ENCODE assay signal across 20 cellular contexts in the genomic region with DNA sequence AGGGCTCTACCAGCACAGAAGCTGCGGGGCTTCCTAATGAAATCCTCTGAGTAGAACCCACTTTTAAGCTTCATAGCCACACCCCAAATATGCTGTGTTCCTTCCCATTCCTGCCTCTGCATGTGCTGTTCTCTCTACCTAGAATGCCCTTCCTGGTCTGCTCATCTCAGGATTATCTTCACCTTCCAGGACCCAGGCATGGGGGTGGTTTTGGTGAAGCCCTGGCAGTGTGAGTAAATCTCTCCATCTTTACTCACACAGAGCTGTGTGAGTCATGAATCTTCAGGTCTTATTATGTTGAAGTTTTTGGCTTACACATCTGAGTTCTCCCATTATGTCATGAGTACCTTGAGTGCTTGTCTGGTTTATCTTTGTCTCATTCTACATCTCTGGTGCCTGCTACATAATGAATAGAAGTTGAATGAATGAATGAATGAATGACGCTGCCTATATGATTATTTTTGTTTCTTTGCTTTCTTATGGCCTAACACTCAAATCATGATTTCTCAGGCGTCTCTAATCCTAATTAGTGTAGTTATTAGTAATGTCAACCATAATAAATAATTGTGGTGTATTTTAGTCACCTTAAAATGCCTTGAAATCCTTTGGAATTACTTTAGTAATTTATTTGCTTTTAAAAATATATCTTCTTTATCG. TPM values are rescaled to one million over a fixed set of nuclear protein-coding genes. Genes with fewer than 3 reads are reported as not detected.
DNase-seq lines count a peak whose midpoint lies in the region; ATAC-seq, FAIRE-seq and TF ChIP-seq lines count a peak whose summit lies in the region.
"Had no signal": no experiment of that assay in that cellular context is flagged by ENCODE, and none has a peak within 500 bp of the region (broad histone marks: within the 10 kb centered on the region; RNA-seq: fewer than 3 reads in every experiment).

No MANE protein-coding gene starts in this region.

- no peak overlapping the region for H3K4me3 Mint-ChIP-seq in T-helper 2 cell treated with Interferon-gamma antibody and Interleukin-4, amounts not matched to agents 5 μg/mL and 100 μg/mL, for 36 hours
- H3K4me3 Mint-ChIP-seq: naive B cell, type B pancreatic cell had no signal

- FAIRE-seq in frontal cortex (lab: Jason Lieb, UNC): no peak
- FAIRE-seq: GM18507, H1, keratinocyte had no signal

- peaks cover 52% of the 10 kb centered on the region for H3K4me1 Mint-ChIP-seq in T-helper 2 cell treated with Interferon-gamma antibody and Interleukin-4, amounts not matched to agents 5 μg/mL and 100 μg/mL, for 36 hours (ENCODE audit: low read depth)

- H3K36me3 Mint-ChIP-seq in T-helper 2 cell treated with Interferon-gamma antibody and Interleukin-4, amounts not matched to agents 5 μg/mL and 100 μg/mL, for 36 hours (ENCODE audit: low read depth): peaks cover 44% of the 10 kb centered on the region

- no peak overlapping the region for H3K4me3 ChIP-seq in epithelial cell of esophagus (ENCODE audit: low read length)
- H3K4me3 ChIP-seq: body of pancreas, right atrium auricular region had no signal

- H3K27me3 Mint-ChIP-seq in T-helper 2 cell treated with Interferon-gamma antibody and Interleukin-4, amounts not matched to agents 5 μg/mL and 100 μg/mL, for 36 hours (ENCODE audit: low read depth): no peaks in the 10 kb centered on the region
- H3K27me3 Mint-ChIP-seq: naive B cell, type B pancreatic cell had no signal

- peak; percentile 56 for DNase-seq in T-helper 2 cell treated with Interferon-gamma antibody and Interleukin-4, amounts not matched to agents 5 μg/mL and 100 μg/mL, for 36 hours (ENCODE audit: low spot score)
- DNase-seq in T-helper 2 cell (no peak), epithelial cell of esophagus (ENCODE audit: low read depth) (peak; percentile 50), frontal cortex (ENCODE audit: low spot score in 2 of 2) (no peak)
- DNase-seq in activated CD4-positive, alpha-beta T cell treated with anti-CD3 and anti-CD28 coated beads, Interleukin-2, amount 50 U/mL, for 48 hours: peak; percentile 49 to 65
- DNase-seq in stimulated activated CD4-positive, alpha-beta T cell treated with anti-CD3 and anti-CD28 coated beads, TNF-alpha, amount 100 ng/mL, for 4 hours (ENCODE audit: low read depth in 3 of 3): peak in 2 of 3 experiments; percentile 21 to 25
- DNase-seq: 8988T; body of pancreas; effector CD8-positive, alpha-beta T cell; GF-D8; MV-4-11; naive B cell; NCI-H2227 treated with DMSO at 0.1 percent for 48 hours had no signal

- no peak for TF ChIP-seq CTCF in epithelial cell of esophagus (IDR thresholded peaks at IDR 0.05; ENCODE audit: insufficient read depth, low read depth, low read length, missing control alignments)

- H3K9me3 Mint-ChIP-seq in T-helper 2 cell treated with Interferon-gamma antibody and Interleukin-4, amounts not matched to agents 5 μg/mL and 100 μg/mL, for 36 hours: no peaks in the 10 kb centered on the region
- H3K9me3 Mint-ChIP-seq: type B pancreatic cell had no signal

- no peak overlapping the region for H3K27ac Mint-ChIP-seq in T-helper 2 cell treated with Interferon-gamma antibody and Interleukin-4, amounts not matched to agents 5 μg/mL and 100 μg/mL, for 36 hours
- H3K27ac Mint-ChIP-seq: type B pancreatic cell had no signal

- ATAC-seq in HG03135 (IDR thresholded peaks at IDR 0.05; ENCODE audit: unreplicated experiment) (no peak), HG02870 (IDR thresholded peaks at IDR 0.05; ENCODE audit: unreplicated experiment) (no peak)
- ATAC-seq: body of pancreas had no signal

RNA-seq across cellular contexts. Expression of a gene that starts 41.9 kb away (rescaled TPM):
- 10.6 TPM for total RNA-seq in frontal cortex

Comparison
In these comparisons a context has a peak if more than half of its experiments do, and no peak if none do; other contexts are left out.
1. DNase-seq: peak in T-helper 2 cell treated with Interferon-gamma antibody and Interleukin-4, amounts not matched to agents 5 μg/mL and 100 μg/mL, for 36 hours (single experiment), activated CD4-positive, alpha-beta T cell treated with anti-CD3 and anti-CD28 coated beads, Interleukin-2, amount 50 U/mL, for 48 hours (2 of 2), epithelial cell of esophagus (single experiment) and stimulated activated CD4-positive, alpha-beta T cell treated with anti-CD3 and anti-CD28 coated beads, TNF-alpha, amount 100 ng/mL, for 4 hours (2 of 3); none in T-helper 2 cell (0 of 5) and frontal cortex (0 of 2).